Comparison of ENCODE assay signal across 8 cellular contexts in the genomic region with DNA sequence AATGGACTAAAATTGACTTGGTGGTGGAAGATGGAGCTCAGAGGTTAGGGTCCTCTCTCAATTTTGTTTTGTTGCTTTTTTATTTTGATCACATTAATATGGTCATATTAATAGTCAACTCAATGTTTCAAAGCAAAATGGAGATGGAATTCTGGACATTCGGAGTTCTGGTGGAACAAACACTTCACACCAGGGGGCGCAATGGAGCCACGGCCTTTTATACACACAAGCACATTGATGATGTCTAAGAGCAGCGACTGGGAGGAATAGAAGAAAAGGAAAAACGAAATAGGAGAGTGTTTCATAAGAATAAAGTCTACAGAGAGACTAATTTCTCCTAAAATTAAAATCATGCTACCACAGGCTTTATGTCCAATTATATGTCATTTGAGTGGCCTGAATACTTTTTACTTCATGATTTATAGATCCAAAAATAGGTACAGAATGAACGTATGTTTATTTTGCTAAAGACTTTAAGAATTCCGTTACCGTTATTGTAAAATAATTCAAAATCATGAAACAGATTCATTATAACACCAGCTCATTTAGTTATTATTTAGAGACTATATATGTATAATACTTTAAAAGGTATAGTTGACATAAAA.
DNase-seq lines count a peak whose midpoint lies in the region; ATAC-seq, FAIRE-seq and TF ChIP-seq lines count a peak whose summit lies in the region.

No MANE protein-coding gene starts in this region.

- H3K9me3 ChIP-seq in CD4-positive, alpha-beta T cell (ENCODE audit: control insufficient read depth, low read length), result no peaks in the 10 kb centered on the region
- H3K9me3 ChIP-seq in OCI-LY3 (ENCODE audit: insufficient read depth, low read length), result no peaks in the 10 kb centered on the region

- ATAC-seq in CD4-positive, alpha-beta T cell (ENCODE audit: poor library complexity), result no peak
- ATAC-seq in GM19452 (IDR thresholded peaks at IDR 0.05; ENCODE audit: unreplicated experiment), result peak; percentile 62

- H3K4me3 Mint-ChIP-seq in CD4-positive, alpha-beta T cell, result no peak overlapping the region
- H3K4me3 Mint-ChIP-seq in osteocyte (ENCODE audit: unreplicated experiment), result no peak overlapping the region

- H3K27ac ChIP-seq in CD4-positive, alpha-beta T cell (ENCODE audit: low read depth, low read length), result no peak overlapping the region
- H3K27ac ChIP-seq in OCI-LY3 (ENCODE audit: low read length), result no peak overlapping the region

- no peaks in the 10 kb centered on the region for H3K9me3 Mint-ChIP-seq in CD4-positive, alpha-beta T cell
- peaks cover 7% of the 10 kb centered on the region for H3K9me3 Mint-ChIP-seq in osteocyte (ENCODE audit: unreplicated experiment)

- POLR2A ChIA-PET in CD4-positive, alpha-beta T cell (lab: Charles Lee), result no interaction called here

- no peaks in the 10 kb centered on the region for H3K27me3 ChIP-seq in CD4-positive, alpha-beta T cell (ENCODE audit: control insufficient read depth, insufficient read depth, low read length)
- no peaks in the 10 kb centered on the region for H3K27me3 ChIP-seq in OCI-LY3 (ENCODE audit: low read depth, low read length)

- CTCF ChIA-PET in CD4-positive, alpha-beta T cell (lab: Charles Lee), result no interaction called here

- H3K4me1 Mint-ChIP-seq in CD4-positive, alpha-beta T cell (ENCODE audit: low read depth), result peaks cover 9% of the 10 kb centered on the region
- H3K4me1 Mint-ChIP-seq in osteocyte (ENCODE audit: unreplicated experiment), result peaks cover 12% of the 10 kb centered on the region

- peaks cover 13% of the 10 kb centered on the region for H3K27me3 Mint-ChIP-seq in CD4-positive, alpha-beta T cell
- no peaks in the 10 kb centered on the region for H3K27me3 Mint-ChIP-seq in osteocyte (ENCODE audit: unreplicated experiment)

- no peak overlapping the region for H3K9ac ChIP-seq in OCI-LY3 (ENCODE audit: low read length)

- H3K36me3 Mint-ChIP-seq in CD4-positive, alpha-beta T cell (ENCODE audit: low read depth), result no peaks in the 10 kb centered on the region
- no peaks in the 10 kb centered on the region for H3K36me3 Mint-ChIP-seq in osteocyte (ENCODE audit: unreplicated experiment)

- peak overlapping the region; percentile 72 for H3K4me3 ChIP-seq in OCI-LY3 (ENCODE audit: low read length)
- peak overlapping the region; percentile 6 for H3K4me3 ChIP-seq in fibroblast of the aortic adventitia (ENCODE audit: low read depth, low read length)

- intact Hi-C loops in CD4-positive, alpha-beta T cell (cut with DNase I, micrococcal nuclease), result loop anchor here (1.0 to 10.0 kb wide), 3 partner anchors 22 to 320 kb away; no protein-coding TSS in a partner anchor

- H3K4me2 ChIP-seq in OCI-LY3 (ENCODE audit: low read length), result peak overlapping the region; percentile 68

- no peaks in the 10 kb centered on the region for H3K36me3 ChIP-seq in OCI-LY3 (replicated peaks; ENCODE audit: low read depth, low read length)

- FAIRE-seq in urothelium cell line (lab: Jason Lieb, UNC), result no peak

- H3K79me2 ChIP-seq in OCI-LY3 (ENCODE audit: low read length), result no peaks in the 10 kb centered on the region

- no peak overlapping the region for H3K27ac Mint-ChIP-seq in CD4-positive, alpha-beta T cell
- no peak overlapping the region for H3K27ac Mint-ChIP-seq in osteocyte (ENCODE audit: unreplicated experiment)

- peak overlapping the region; percentile 88 for H2AFZ ChIP-seq in OCI-LY3 (ENCODE audit: low read depth, low read length)

- peak; percentile 79 for TF ChIP-seq CTCF in CD4-positive, alpha-beta T cell (IDR thresholded peaks at IDR 0.05)
- TF ChIP-seq CTCF in OCI-LY3 (IDR thresholded peaks at IDR 0.05; ENCODE audit: low read depth, low read length), result peak; percentile 77
- peak; percentile 94 for TF ChIP-seq CTCF in fibroblast of the aortic adventitia (IDR thresholded peaks at IDR 0.05; ENCODE audit: insufficient read depth, low read length)
- peak; percentile 70 for TF ChIP-seq CTCF in osteocyte (IDR thresholded peaks at IDR 0.05)

- H3K4me1 ChIP-seq in OCI-LY3 (ENCODE audit: low read length), result no peaks in the 10 kb centered on the region

- peak; percentile 13 to 49 (median 26) for DNase-seq in CD4-positive, alpha-beta T cell
- DNase-seq in HT-29 (ENCODE audit: low spot score), result peak; percentile 73
- peak; percentile 48 for DNase-seq in activated T-cell treated with anti-CD3 and anti-CD28 coated beads, Interleukin-2, amount 50 U/mL, for 1 hour
- peak; percentile 84 for DNase-seq in fibroblast of the aortic adventitia (ENCODE audit: low read depth)
- no peak for DNase-seq in osteocyte (ENCODE audit: extremely low spot score, unreplicated experiment)
- peak; percentile 61 for DNase-seq in urothelium cell line (ENCODE audit: low spot score)

- no peaks in the 10 kb centered on the region for H4K20me1 ChIP-seq in OCI-LY3 (ENCODE audit: insufficient read depth, low read length)
